10 cellular contexts compared by ENCODE assay signal in the genomic region with DNA sequence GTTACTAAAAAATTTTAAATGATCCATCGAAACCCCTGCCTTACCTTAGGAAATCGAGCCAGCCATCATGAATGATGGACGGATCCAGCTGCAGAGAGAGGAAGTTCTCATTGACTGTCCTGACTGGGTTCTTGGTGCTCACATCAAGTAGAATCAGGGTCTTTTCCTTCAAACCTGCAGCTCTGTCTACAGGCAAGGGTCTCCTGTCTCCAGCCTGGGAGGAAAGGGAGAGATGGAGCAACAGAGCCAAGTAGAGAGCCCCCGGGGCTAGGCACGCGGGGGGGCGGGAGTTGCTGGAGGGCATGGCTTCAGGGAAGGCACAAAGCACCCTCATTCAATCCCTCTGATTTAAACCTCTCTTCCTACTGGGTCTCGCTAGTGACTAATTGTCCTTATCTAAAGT. TPM values are rescaled to one million over a fixed set of nuclear protein-coding genes. Genes with fewer than 3 reads are reported as not detected.
A peak's percentile ranks its signal among the peaks of the same experiment; 100 is the strongest.
DNase-seq lines count a peak whose midpoint lies in the region; ATAC-seq and TF ChIP-seq lines count a peak whose summit lies in the region.
"Had no signal": no experiment of that assay in that cellular context is flagged by ENCODE, and none has a peak within 500 bp of the region (broad histone marks: within the 10 kb centered on the region; RNA-seq: fewer than 3 reads in every experiment).

A gene (minus strand): TSS at position 384 of the 403 bp plus-strand sequence.

- H3K27ac Mint-ChIP-seq in osteocyte (ENCODE audit: unreplicated experiment), result no peak within 1 kb of the TSS

- intact Hi-C loops in left colon (cut with DNase I, micrococcal nuclease), result no loop called here

- peaks cover 77% of the 10 kb centered on the region for H3K27me3 Mint-ChIP-seq in osteocyte (ENCODE audit: unreplicated experiment)

- H3K36me3 ChIP-seq in MG63 (no peaks in the 10 kb centered on the region), BE2C (no peaks in the 10 kb centered on the region)

- DNase-seq in CD1c-positive myeloid dendritic cell (ENCODE audit: extremely low spot score), result peak; percentile 4
- no peak for DNase-seq in MG63
- DNase-seq in fibroblast of pulmonary artery (ENCODE audit: low read depth), result no peak
- no peak for DNase-seq in osteocyte (ENCODE audit: extremely low spot score, unreplicated experiment)
- no peak for DNase-seq in left colon
- DNase-seq in H4 (ENCODE audit: low spot score), result no peak
- DNase-seq in BE2C, result no peak

- ATAC-seq in left colon, result no peak
- ATAC-seq in GM21360 (IDR thresholded peaks at IDR 0.05; ENCODE audit: unreplicated experiment), result no peak

- H3K4me1 Mint-ChIP-seq in osteocyte (ENCODE audit: unreplicated experiment), result peaks cover 27% of the 10 kb centered on the region

- no peaks in the 10 kb centered on the region for H3K9me3 Mint-ChIP-seq in osteocyte (ENCODE audit: unreplicated experiment)

- no peaks in the 10 kb centered on the region for H3K36me3 Mint-ChIP-seq in osteocyte (ENCODE audit: unreplicated experiment)

- no peaks in the 10 kb centered on the region for H3K4me1 ChIP-seq in BE2C

- TF ChIP-seq CTCF in fibroblast of pulmonary artery (IDR thresholded peaks at IDR 0.05; ENCODE audit: low read length, missing control alignments) (no peak), osteocyte (IDR thresholded peaks at IDR 0.05) (no peak), BE2C (IDR thresholded peaks at IDR 0.05; ENCODE audit: low read depth, low read length) (no peak)

- H3K9me3 ChIP-seq in MG63, result no peaks in the 10 kb centered on the region
- no peaks in the 10 kb centered on the region for H3K9me3 ChIP-seq in BE2C

- H3K4me3 ChIP-seq in MG63 (peak within 1 kb of the TSS; percentile 41), fibroblast of pulmonary artery (replicated peaks; ENCODE audit: low read depth, low read length) (peak within 1 kb of the TSS; percentile 45), BE2C (ENCODE audit: low read depth, low read length) (no peak within 1 kb of the TSS)

- H3K27me3 ChIP-seq in MG63, result peaks cover 5% of the 10 kb centered on the region
- H3K27me3 ChIP-seq in BE2C, result peaks cover 59% of the 10 kb centered on the region

- H3K4me3 Mint-ChIP-seq in osteocyte (ENCODE audit: unreplicated experiment), result peak within 1 kb of the TSS; percentile 72

RNA-seq across cellular contexts. Expression of the gene that starts here (rescaled TPM):
- not detected in 2 replicates for total RNA-seq in MG63 (2014; rRNA removed; shearing (Covaris generic); ENCODE audit: low replicate concordance)
- total RNA-seq in osteocyte, result not detected in 2 replicates
- total RNA-seq in left colon, result 1 to 10 TPM in 1 of 2 donors, under 1 TPM in 1; 0.76 to 2.8 TPM
- not detected in 2 replicates for total RNA-seq in H4 (2014; rRNA removed; shearing (Covaris generic))
- polyA plus RNA-seq in BE2C (2012; ENCODE audit: insufficient read depth, insufficient read length, low read depth), result not detected
- total RNA-seq: NCI-H460 had no signal
- polyA plus RNA-seq: neural cell had no signal
